ENCODE assay signal across 16 cellular contexts in genomic region chr21:45145146-45145545, GRCh38.
"Had no signal": no experiment of that assay in that cellular context is flagged by ENCODE, and none has a peak within 500 bp of the region (broad histone marks: within the 10 kb centered on the region; RNA-seq: fewer than 3 reads in every experiment).

No MANE protein-coding gene starts in this region.

- DNase-seq: erythroblast; foreskin keratinocyte; immature natural killer cell; kidney; mammary epithelial cell; natural killer cell; psoas muscle; retina; stimulated activated CD4-positive, alpha-beta T cell treated with anti-CD3 and anti-CD28 coated beads, Interleukin-4, amount 100 ng/mL, for 1 hour; stimulated activated CD8-positive, alpha-beta memory T cell treated with anti-CD3 and anti-CD28 coated beads, Interleukin-4, amount 100 ng/mL, for 48 hours; stimulated activated naive CD8-positive, alpha-beta T cell treated with anti-CD3 and anti-CD28 coated beads, Interleukin-15, Interleukin-2, amounts not matched to agents 100 U/mL and 50 U/mL, for 24 hours; thyroid gland; upper lobe of right lung had no signal

- H3K79me2 ChIP-seq: parathyroid adenoma had no signal

- H3K27me3 ChIP-seq: foreskin keratinocyte, right lobe of liver, suprapubic skin, thyroid gland, upper lobe of right lung had no signal

- H3K4me3 ChIP-seq: psoas muscle, right lobe of liver, suprapubic skin, thyroid gland, upper lobe of right lung had no signal

- H3K4me1 ChIP-seq: parathyroid adenoma, thyroid gland, upper lobe of right lung had no signal

- H2AFZ ChIP-seq: parathyroid adenoma had no signal

- H3K9me3 ChIP-seq: psoas muscle, right lobe of liver, suprapubic skin, thyroid gland, upper lobe of right lung had no signal

- H3K36me3 ChIP-seq: right lobe of liver, suprapubic skin, thyroid gland, upper lobe of right lung had no signal

- H3K27ac ChIP-seq: foreskin keratinocyte, parathyroid adenoma, psoas muscle, right lobe of liver, suprapubic skin, thyroid gland, upper lobe of right lung had no signal
